Comparison of ENCODE assay signal across 8 cellular contexts in genomic region chr2:69306897-69307695, GRCh38.
DNase-seq lines count a peak whose midpoint lies in the region; ATAC-seq and TF ChIP-seq lines count a peak whose summit lies in the region.

No MANE protein-coding gene starts in this region.

- ATAC-seq in GM19043 (IDR thresholded peaks at IDR 0.05; ENCODE audit: low read depth, unreplicated experiment) (peak; percentile 80), HG03354 (IDR thresholded peaks at IDR 0.05; ENCODE audit: poor library complexity, severe bottlenecking, unreplicated experiment) (peak; percentile 93), lower lobe of right lung (peak; percentile 89 to 90)
- peak; percentile 96 for ATAC-seq in activated CD8-positive, alpha-beta T cell treated with anti-CD3 and anti-CD28 coated beads for 36 hours

- H3K4me1 Mint-ChIP-seq in activated CD8-positive, alpha-beta T cell treated with anti-CD3 and anti-CD28 coated beads for 36 hours (ENCODE audit: low read depth) = peaks cover 6% of the 10 kb centered on the region

- no peaks in the 10 kb centered on the region for H3K36me3 ChIP-seq in lower lobe of right lung

- H3K4me3 ChIP-seq in AG09309 (ENCODE audit: control insufficient read depth, low read depth, low read length) = peak overlapping the region; percentile 66
- peak overlapping the region; percentile 72 for H3K4me3 ChIP-seq in lower lobe of right lung

- no peaks in the 10 kb centered on the region for H3K36me3 Mint-ChIP-seq in activated CD8-positive, alpha-beta T cell treated with anti-CD3 and anti-CD28 coated beads for 36 hours (ENCODE audit: low read depth)

- peaks cover 10% of the 10 kb centered on the region for H3K27me3 ChIP-seq in lower lobe of right lung (ENCODE audit: low read depth)

- H3K4me3 Mint-ChIP-seq in activated CD8-positive, alpha-beta T cell treated with anti-CD3 and anti-CD28 coated beads for 36 hours = peak overlapping the region; percentile 66

- peaks cover 50% of the 10 kb centered on the region for H3K4me1 ChIP-seq in lower lobe of right lung

- TF ChIP-seq CTCF in AG09309 (IDR thresholded peaks at IDR 0.05; ENCODE audit: control insufficient read depth, insufficient read depth, low read depth, low read length, missing control alignments) (peak; percentile 97), lower lobe of right lung (IDR thresholded peaks at IDR 0.05) (peak; percentile 86)
- peak; percentile 78 for TF ChIP-seq CTCF in activated CD8-positive, alpha-beta T cell treated with anti-CD3 and anti-CD28 coated beads for 36 hours (IDR thresholded peaks at IDR 0.05)

- no peaks in the 10 kb centered on the region for H3K9me3 Mint-ChIP-seq in activated CD8-positive, alpha-beta T cell treated with anti-CD3 and anti-CD28 coated beads for 36 hours

- H3K27ac Mint-ChIP-seq in activated CD8-positive, alpha-beta T cell treated with anti-CD3 and anti-CD28 coated beads for 36 hours = no peak overlapping the region

- intact Hi-C loops in activated CD8-positive, alpha-beta T cell treated with anti-CD3 and anti-CD28 coated beads for 36 hours (cut with micrococcal nuclease) = loop anchor here (5.0 to 10.0 kb wide), 2 partner anchors 280 to 362 kb away; no protein-coding TSS in a partner anchor
- intact Hi-C loops in lower lobe of right lung (cut with DNase I) = no loop called here

- CTCF ChIA-PET in activated CD8-positive, alpha-beta T cell treated with anti-CD3 and anti-CD28 coated beads for 36 hours (lab: Charles Lee) = interaction anchor here (0.6 to 4.0 kb wide), 32 partner anchors 9 to 843 kb away, joined by 3 to 30 read pairs (median 4); partner anchors contain the start of gene ANTXR1

- DNase-seq in AG09309 (ENCODE audit: low read depth) (no peak), NCI-H526 treated with DMSO at 0.1 percent for 48 hours (lab: John Stamatoyannopoulos, UW) (peak; percentile 59), lower lobe of right lung (peak; percentile 86)
- DNase-seq in activated CD8-positive, alpha-beta T cell treated with anti-CD3 and anti-CD28 coated beads for 36 hours = peak; percentile 89
- peak; percentile 42 for DNase-seq in effector CD4-positive, alpha-beta T cell
- peak; percentile 43 to 59 for DNase-seq in stimulated activated CD4-positive, alpha-beta T cell treated with anti-CD3 and anti-CD28 coated beads, Interleukin-4, amount 100 ng/mL, for 4 hours

- POLR2A ChIA-PET in activated CD8-positive, alpha-beta T cell treated with anti-CD3 and anti-CD28 coated beads for 36 hours (lab: Charles Lee) = no interaction called here

- peak overlapping the region; percentile 86 for H3K27ac ChIP-seq in lower lobe of right lung

- H3K9me3 ChIP-seq in lower lobe of right lung = peaks cover 6% of the 10 kb centered on the region

- peaks cover 22% of the 10 kb centered on the region for H3K27me3 Mint-ChIP-seq in activated CD8-positive, alpha-beta T cell treated with anti-CD3 and anti-CD28 coated beads for 36 hours
